Comparison of ENCODE assay signal across 23 cellular contexts in the genomic region with DNA sequence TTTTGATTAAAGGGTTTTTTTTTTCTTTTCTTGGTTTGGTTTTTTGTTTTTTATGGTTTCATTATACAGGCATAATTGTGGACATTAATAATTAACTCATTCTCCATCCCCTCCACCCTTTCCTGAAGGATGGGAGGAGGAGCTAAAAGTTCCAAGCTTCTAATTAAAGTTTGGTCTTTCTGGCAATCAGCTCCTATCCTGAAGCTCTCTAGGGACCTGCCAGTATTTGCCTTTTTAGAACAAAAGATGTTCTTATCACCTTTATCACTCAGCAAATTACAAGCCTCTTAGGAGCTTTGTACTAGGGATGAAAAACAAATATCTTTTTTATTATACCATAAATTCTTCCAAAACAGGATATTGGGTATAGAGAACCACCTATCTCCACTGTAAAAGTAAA.
"Had no signal": no experiment of that assay in that cellular context is flagged by ENCODE, and none has a peak within 500 bp of the region (broad histone marks: within the 10 kb centered on the region; RNA-seq: fewer than 3 reads in every experiment).

No MANE protein-coding gene starts in this region.

- ATAC-seq: naive thymus-derived CD4-positive, alpha-beta T cell; natural killer cell treated with Interleukin-12 subunit alpha and Interleukin-12 subunit beta and Interleukin-15 and Interleukin-18, amount 100 ng/mL, for 72 hours; right lobe of liver; stimulated activated naive B cell treated with anti-CD40 and anti-IgM and Interleukin-4, amounts not matched to agents 10 μg/mL and 1 μg/mL and 100 μg/mL, for 72 hours; stimulated activated naive CD8-positive, alpha-beta T cell treated with anti-CD3 and anti-CD28 coated beads, Interleukin-15, Interleukin-2, amounts not matched to agents 100 U/mL and 50 U/mL, for 24 hours had no signal

- H3K27ac Mint-ChIP-seq: immature natural killer cell; mesothelial cell of epicardium; naive thymus-derived CD4-positive, alpha-beta T cell; natural killer cell treated with Interleukin-12 subunit alpha and Interleukin-12 subunit beta and Interleukin-15 and Interleukin-18, amount 100 ng/mL, for 72 hours; progenitor cell of endocrine pancreas; stimulated activated naive B cell treated with anti-CD40 and anti-IgM and Interleukin-4, amounts not matched to agents 10 μg/mL and 1 μg/mL and 100 μg/mL, for 72 hours had no signal

- H3K27me3 Mint-ChIP-seq: naive thymus-derived CD4-positive, alpha-beta T cell; natural killer cell treated with Interleukin-12 subunit alpha and Interleukin-12 subunit beta and Interleukin-15 and Interleukin-18, amount 100 ng/mL, for 72 hours; progenitor cell of endocrine pancreas; stimulated activated naive B cell treated with anti-CD40 and anti-IgM and Interleukin-4, amounts not matched to agents 10 μg/mL and 1 μg/mL and 100 μg/mL, for 72 hours had no signal

- H3K27ac ChIP-seq: left ventricle myocardium inferior, ovary, right atrium auricular region, right lobe of liver, stomach, testis, thyroid gland, transverse colon, upper lobe of left lung had no signal

- H3K4me1 Mint-ChIP-seq: immature natural killer cell; mesothelial cell of epicardium; naive thymus-derived CD4-positive, alpha-beta T cell; stimulated activated naive B cell treated with anti-CD40 and anti-IgM and Interleukin-4, amounts not matched to agents 10 μg/mL and 1 μg/mL and 100 μg/mL, for 72 hours had no signal

- H3K4me3 Mint-ChIP-seq: immature natural killer cell; mesothelial cell of epicardium; naive thymus-derived CD4-positive, alpha-beta T cell; natural killer cell treated with Interleukin-12 subunit alpha and Interleukin-12 subunit beta and Interleukin-15 and Interleukin-18, amount 100 ng/mL, for 72 hours; stimulated activated naive B cell treated with anti-CD40 and anti-IgM and Interleukin-4, amounts not matched to agents 10 μg/mL and 1 μg/mL and 100 μg/mL, for 72 hours had no signal

- H3K4me3 ChIP-seq: left ventricle myocardium inferior, lung, ovary, right atrium auricular region, right lobe of liver, smooth muscle cell, stomach, testis, thyroid gland, transverse colon, upper lobe of left lung had no signal

- DNase-seq: hypothalamus; immature natural killer cell; kidney; left ventricle myocardium inferior; mesendoderm; naive thymus-derived CD4-positive, alpha-beta T cell; ovary; right lobe of liver; stimulated activated CD4-positive, alpha-beta T cell treated with anti-CD3 and anti-CD28 coated beads, Interleukin-1b, Interleukin-23, amount 100 ng/mL, for 48 hours; stimulated activated CD4-positive, alpha-beta T cell treated with anti-CD3 and anti-CD28 coated beads, Interleukin-2, amount 100 ng/mL, for 48 hours; stimulated activated naive B cell treated with anti-CD40 and anti-IgM and Interleukin-4, amounts not matched to agents 10 μg/mL and 1 μg/mL and 100 μg/mL, for 72 hours; stimulated activated naive CD8-positive, alpha-beta T cell treated with anti-CD3 and anti-CD28 coated beads, Interleukin-15, Interleukin-2, amounts not matched to agents 100 U/mL and 50 U/mL, for 24 hours; stomach; testis; thyroid gland; transverse colon; upper lobe of left lung had no signal

- H3K36me3 Mint-ChIP-seq: immature natural killer cell; mesothelial cell of epicardium; naive thymus-derived CD4-positive, alpha-beta T cell; natural killer cell treated with Interleukin-12 subunit alpha and Interleukin-12 subunit beta and Interleukin-15 and Interleukin-18, amount 100 ng/mL, for 72 hours; stimulated activated naive B cell treated with anti-CD40 and anti-IgM and Interleukin-4, amounts not matched to agents 10 μg/mL and 1 μg/mL and 100 μg/mL, for 72 hours had no signal
